ENCODE assay signal across 8 cellular contexts in the genomic region with DNA sequence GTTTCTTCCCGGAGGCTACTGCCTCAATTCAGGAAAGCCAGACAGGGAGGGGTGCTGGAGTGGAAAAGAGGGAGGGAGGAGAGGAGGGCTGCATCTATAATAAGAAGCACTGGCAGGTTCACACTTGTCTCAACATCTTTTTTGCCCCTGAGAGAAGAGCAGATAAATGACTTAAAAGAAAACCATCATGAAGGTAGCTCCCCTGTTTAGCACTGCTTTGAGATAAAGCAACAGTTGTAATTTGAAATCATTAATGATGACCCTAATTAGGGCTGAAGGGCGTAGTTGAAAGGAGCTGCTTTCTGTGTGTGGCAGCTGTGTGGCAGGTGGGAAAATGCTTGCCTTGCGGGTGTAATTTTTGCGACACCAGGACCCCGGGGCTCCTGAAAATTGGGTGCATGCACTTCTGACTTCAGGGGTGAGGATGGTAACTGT.
A peak's percentile ranks its signal among the peaks of the same experiment; 100 is the strongest.
DNase-seq lines count a peak whose midpoint lies in the region; ATAC-seq and TF ChIP-seq lines count a peak whose summit lies in the region.

No MANE protein-coding gene starts in this region.

- peaks cover 9% of the 10 kb centered on the region for H3K36me3 Mint-ChIP-seq in mesothelial cell of epicardium

- H3K27ac ChIP-seq in heart left ventricle, result peak overlapping the region; percentile 91 to 100 (median 98)
- H3K27ac ChIP-seq in uterus, result peak overlapping the region; percentile 97 to 98

- TF ChIP-seq CTCF in heart left ventricle (IDR thresholded peaks at IDR 0.05) (no peak), choroid plexus epithelial cell (conservative IDR thresholded peaks at IDR 0.05; ENCODE audit: low read depth, low read length) (no peak), mesothelial cell of epicardium (IDR thresholded peaks at IDR 0.05; ENCODE audit: unreplicated experiment) (no peak), uterus (IDR thresholded peaks at IDR 0.05) (no peak)

- H3K9me3 ChIP-seq in heart left ventricle (no peaks in the 10 kb centered on the region), uterus (no peaks in the 10 kb centered on the region)

- H3K4me1 Mint-ChIP-seq in mesothelial cell of epicardium, result peaks cover 54% of the 10 kb centered on the region

- H3K27me3 Mint-ChIP-seq in mesothelial cell of epicardium (ENCODE audit: low read depth), result no peaks in the 10 kb centered on the region

- H3K4me1 ChIP-seq in heart left ventricle, result peaks cover 0 to 57% (median 35%) of the 10 kb centered on the region in 12 donors
- H3K4me1 ChIP-seq in uterus, result no peaks in the 10 kb centered on the region

- ATAC-seq in heart left ventricle (peak in 2 of 4 donors; percentile 25), Right ventricle myocardium inferior (no peak), HG03439 (IDR thresholded peaks at IDR 0.05; ENCODE audit: unreplicated experiment) (no peak)

- H3K27me3 ChIP-seq in heart left ventricle (peaks cover 0 to 16% (median 0%) of the 10 kb centered on the region in 9 donors), uterus (no peaks in the 10 kb centered on the region)

- intact Hi-C loops in heart left ventricle (cut with DNase I), result loop anchor here in 8 of 10 donors (2.0 to 10.0 kb wide), 11 partner anchors 29 to 151 kb away; no protein-coding TSS in a partner anchor
- intact Hi-C loops in Right ventricle myocardium inferior (cut with DNase I), result loop anchor here (2.0 kb wide), 1 partner anchor 39 kb away; no protein-coding TSS in a partner anchor
- intact Hi-C loops in uterus (cut with DNase I; ENCODE audit: low total_unique reads), result no loop called here

- H3K36me3 ChIP-seq in heart left ventricle (peaks cover 0 to 5% (median 0%) of the 10 kb centered on the region in 9 donors), uterus (no peaks in the 10 kb centered on the region)

- TF ChIP-seq POLR2A in heart left ventricle (IDR thresholded peaks at IDR 0.05) (no peak), uterus (IDR thresholded peaks at IDR 0.05) (no peak)

- peak overlapping the region; percentile 80 for H3K4me3 Mint-ChIP-seq in mesothelial cell of epicardium

- DNase-seq in heart left ventricle (peak in 4 of 5 donors; percentile 29 to 62 (median 48)), Right ventricle myocardium inferior (ENCODE audit: missing footprints) (no peak), choroid plexus epithelial cell (ENCODE audit: low read depth) (no peak), mesothelial cell of epicardium (ENCODE audit: low spot score in 2 of 2, unreplicated experiment in 2 of 2) (no peak), uterus (peak in 1 of 2 donors; percentile 69), kidney glomerular epithelial cell (lab: John Stamatoyannopoulos, UW) (no peak), epidermal melanocyte (ENCODE audit: insufficient read length, low spot score) (no peak)

- peak overlapping the region; percentile 92 for H3K27ac Mint-ChIP-seq in mesothelial cell of epicardium

- WGBS in heart left ventricle, 4 donors, result 27 to 42% (median 38%) methylated on average over 5 of the region's 5 CpGs

- H3K9me3 Mint-ChIP-seq in mesothelial cell of epicardium, result no peaks in the 10 kb centered on the region

- H3K4me3 ChIP-seq in heart left ventricle (peak overlapping the region; percentile 57 to 96 (median 84)), choroid plexus epithelial cell (ENCODE audit: low read depth, low read length) (peak overlapping the region; percentile 76), uterus (peak overlapping the region; percentile 63 to 75)

Comparison
In these comparisons a context has a peak if more than half of its experiments do, and no peak if none do; other contexts are left out.
1. DNase-seq: peak in heart left ventricle (4 of 5); none in Right ventricle myocardium inferior (single experiment), choroid plexus epithelial cell (single experiment), mesothelial cell of epicardium (0 of 2), kidney glomerular epithelial cell (single experiment) and epidermal melanocyte (single experiment).
2. Peak in every context shown above with its lines, with median percentiles within 50 percentile points of each other: H3K4me3 ChIP-seq.